Comparison of ENCODE assay signal across 9 cellular contexts in genomic region chr1:25037174-25038074, GRCh38.
A peak's percentile ranks its signal among the peaks of the same experiment; 100 is the strongest.
DNase-seq lines count a peak whose midpoint lies in the region; ATAC-seq and TF ChIP-seq lines count a peak whose summit lies in the region.
"Had no signal": no experiment of that assay in that cellular context is flagged by ENCODE, and none has a peak within 500 bp of the region (broad histone marks: within the 10 kb centered on the region; RNA-seq: fewer than 3 reads in every experiment).

No MANE protein-coding gene starts in this region.

- H3K9me3 ChIP-seq in WERI-Rb-1 (ENCODE audit: severe bottlenecking) (no peaks in the 10 kb centered on the region), breast epithelium (no peaks in the 10 kb centered on the region), mesenchymal stem cell (ENCODE audit: control insufficient read depth, low read length) (no peaks in the 10 kb centered on the region), vagina (no peaks in the 10 kb centered on the region)
- H3K9me3 ChIP-seq: SJSA1 had no signal

- TF ChIP-seq CTCF in WERI-Rb-1 (IDR thresholded peaks at IDR 0.05; ENCODE audit: low read depth, low read length) (peak; percentile 70), breast epithelium (IDR thresholded peaks at IDR 0.05) (peak in 2 of 3 donors; percentile 21 to 43), vagina (IDR thresholded peaks at IDR 0.05) (peak in 1 of 3 experiments; percentile 43)

- H3K27ac ChIP-seq in WERI-Rb-1 = no peak overlapping the region
- no peak overlapping the region for H3K27ac ChIP-seq in breast epithelium
- H3K27ac ChIP-seq in mesenchymal stem cell (ENCODE audit: low read length, poor library complexity, severe bottlenecking) = no peak overlapping the region
- H3K27ac ChIP-seq in vagina = no peak overlapping the region
- H3K27ac ChIP-seq: SJSA1 had no signal

- H3K4me1 ChIP-seq in breast epithelium (no peaks in the 10 kb centered on the region), mesenchymal stem cell (ENCODE audit: control insufficient read depth, insufficient read depth, low read depth, low read length) (peaks cover 6% of the 10 kb centered on the region), vagina (no peaks in the 10 kb centered on the region)
- H3K4me1 ChIP-seq: SJSA1 had no signal

- H3K36me3 ChIP-seq in WERI-Rb-1 (no peaks in the 10 kb centered on the region), breast epithelium (no peaks in the 10 kb centered on the region), mesenchymal stem cell (ENCODE audit: control insufficient read depth in 1 of 2, insufficient read depth in 2 of 2, low read depth in 1 of 2, low read length in 2 of 2) (no peaks in the 10 kb centered on the region), vagina (no peaks in the 10 kb centered on the region)
- H3K36me3 ChIP-seq: SJSA1 had no signal

- no peak overlapping the region for H3K4ac ChIP-seq in mesenchymal stem cell (ENCODE audit: low read depth in 1 of 2, low read length in 2 of 2)

- no peak overlapping the region for H2BK12ac ChIP-seq in mesenchymal stem cell (ENCODE audit: low read length in 2 of 2)

- 44% methylated on average over 9 of the region's 11 CpGs for WGBS in mesenchymal stem cell

- TF ChIP-seq POLR2A in breast epithelium (IDR thresholded peaks at IDR 0.05) (no peak), vagina (IDR thresholded peaks at IDR 0.05) (no peak)

- H4K8ac ChIP-seq in mesenchymal stem cell (ENCODE audit: low read length) = no peak overlapping the region

- H3K14ac ChIP-seq in mesenchymal stem cell (ENCODE audit: low read length in 2 of 2) = no peak overlapping the region

- H2AK5ac ChIP-seq in mesenchymal stem cell (ENCODE audit: low read length, severe bottlenecking) = no peak overlapping the region

- no peak overlapping the region for H2BK5ac ChIP-seq in mesenchymal stem cell (ENCODE audit: low read depth, low read length, poor library complexity, severe bottlenecking)

- H3K9ac ChIP-seq in mesenchymal stem cell (ENCODE audit: low read length) = no peak overlapping the region

- no peak overlapping the region for H3K4me2 ChIP-seq in mesenchymal stem cell (ENCODE audit: low read length, poor library complexity, severe bottlenecking)

- DNase-seq in EL = peak; percentile 30
- DNase-seq in Kasumi-1 (lab: John Stamatoyannopoulos, UW) = peak; percentile 82 to 87
- DNase-seq in WERI-Rb-1 = peak; percentile 65
- DNase-seq in breast epithelium (ENCODE audit: low spot score in 2 of 2) = no peak
- DNase-seq in mesenchymal stem cell = peak; percentile 49
- no peak for DNase-seq in vagina (ENCODE audit: extremely low spot score in 2 of 2)
- no peak for DNase-seq in NCI-H2107 treated with DMSO at 0.1 percent for 48 hours (lab: John Stamatoyannopoulos, UW; ENCODE audit: unreplicated experiment)

- no peak overlapping the region for H4K91ac ChIP-seq in mesenchymal stem cell (ENCODE audit: low read length)

- H3K27me3 ChIP-seq in WERI-Rb-1 (ENCODE audit: insufficient read depth, low read depth, severe bottlenecking) = no peaks in the 10 kb centered on the region
- H3K27me3 ChIP-seq in breast epithelium = no peaks in the 10 kb centered on the region
- H3K27me3 ChIP-seq in mesenchymal stem cell (ENCODE audit: control insufficient read depth in 1 of 2, insufficient read depth in 1 of 2, low read length in 2 of 2) = peaks cover 35 to 73% of the 10 kb centered on the region in 2 experiments
- no peaks in the 10 kb centered on the region for H3K27me3 ChIP-seq in vagina
- H3K27me3 ChIP-seq: SJSA1 had no signal

- no peak overlapping the region for H3K23ac ChIP-seq in mesenchymal stem cell (ENCODE audit: low read length in 2 of 2)

- no peak overlapping the region for H2BK15ac ChIP-seq in mesenchymal stem cell (ENCODE audit: low read depth, poor library complexity, severe bottlenecking)

- intact Hi-C loops in breast epithelium (cut with DNase I; ENCODE audit: low total_unique reads) = no loop called here
- intact Hi-C loops in vagina (cut with DNase I) = no loop called here

- H3K4me3 ChIP-seq in WERI-Rb-1 (ENCODE audit: low read depth, low read length) (no peak overlapping the region), breast epithelium (no peak overlapping the region), mesenchymal stem cell (ENCODE audit: insufficient read depth in 1 of 2, low read depth in 1 of 2, low read length in 2 of 2) (no peak overlapping the region), vagina (no peak overlapping the region)
- H3K4me3 ChIP-seq: SJSA1 had no signal

- no peak overlapping the region for H2BK120ac ChIP-seq in mesenchymal stem cell (ENCODE audit: low read depth, low read length)

- no peak overlapping the region for H3K18ac ChIP-seq in mesenchymal stem cell (ENCODE audit: low read depth in 1 of 2, low read length in 2 of 2)

- H2AFZ ChIP-seq in mesenchymal stem cell (ENCODE audit: low read depth, low read length) = no peak overlapping the region

- ATAC-seq in GM18519 (IDR thresholded peaks at IDR 0.05; ENCODE audit: low FRiP score, unreplicated experiment) = no peak

- no peaks in the 10 kb centered on the region for H3K79me1 ChIP-seq in mesenchymal stem cell (replicated peaks; ENCODE audit: low read length, poor library complexity, severe bottlenecking)

Comparison
In these comparisons a context has a peak if more than half of its experiments do, and no peak if none do; other contexts are left out.
1. DNase-seq: peak in EL (single experiment), Kasumi-1 (2 of 2), WERI-Rb-1 (single experiment) and mesenchymal stem cell (single experiment); none in breast epithelium (0 of 2), vagina (0 of 2) and NCI-H2107 treated with DMSO at 0.1 percent for 48 hours (single experiment).